Comparison of ENCODE assay signal across 8 cellular contexts in genomic region chr12:111437816-111438454, GRCh38. TPM values are rescaled to one million over a fixed set of nuclear protein-coding genes. Genes with fewer than 3 reads are reported as not detected.
DNase-seq lines count a peak whose midpoint lies in the region; ATAC-seq and TF ChIP-seq lines count a peak whose summit lies in the region.

No MANE protein-coding gene starts in this region.

- H3K9me3 ChIP-seq in PC-9 (ENCODE audit: insufficient read depth, low read depth), result no peaks in the 10 kb centered on the region
- H3K9me3 ChIP-seq in effector memory CD4-positive, alpha-beta T cell (ENCODE audit: control insufficient read depth, low read length), result no peaks in the 10 kb centered on the region

- H3K27me3 ChIP-seq in PC-9 (ENCODE audit: insufficient read depth, low read depth), result no peaks in the 10 kb centered on the region
- no peaks in the 10 kb centered on the region for H3K27me3 ChIP-seq in effector memory CD4-positive, alpha-beta T cell (replicated peaks; ENCODE audit: control insufficient read depth, insufficient read depth, low read length, poor library complexity, severe bottlenecking)

- no TSS peak for BruUV-seq in PC-9 (replicated peaks; lab: Mats Ljungman, UMichigan)

- H3K27ac Mint-ChIP-seq in natural killer cell treated with Interleukin-12 subunit alpha and Interleukin-12 subunit beta and Interleukin-15 and Interleukin-18, amount 100 ng/mL, for 72 hours, result peak overlapping the region; percentile 10 to 54

- no peaks in the 10 kb centered on the region for H3K9me3 Mint-ChIP-seq in natural killer cell treated with Interleukin-12 subunit alpha and Interleukin-12 subunit beta and Interleukin-15 and Interleukin-18, amount 100 ng/mL, for 72 hours

- H3K9me2 ChIP-seq in PC-9 (ENCODE audit: insufficient read depth), result no peaks in the 10 kb centered on the region

- H3K27ac ChIP-seq in PC-9, result peak overlapping the region; percentile 29; the same call in 1 of the 2 replicates
- H3K27ac ChIP-seq in effector memory CD4-positive, alpha-beta T cell (ENCODE audit: insufficient read depth, low read length, poor library complexity, severe bottlenecking), result peak overlapping the region; percentile 100

- H3K36me3 Mint-ChIP-seq in natural killer cell treated with Interleukin-12 subunit alpha and Interleukin-12 subunit beta and Interleukin-15 and Interleukin-18, amount 100 ng/mL, for 72 hours, result no peaks in the 10 kb centered on the region

- CTCF ChIA-PET in PC-9 (lab: Charles Lee), result interaction anchor here (1.0 kb wide), 1 partner anchor 41 kb away, joined by 3 read pairs; no protein-coding TSS in a partner anchor

- peaks cover 73 to 79% of the 10 kb centered on the region in 2 donors for H3K4me1 Mint-ChIP-seq in natural killer cell treated with Interleukin-12 subunit alpha and Interleukin-12 subunit beta and Interleukin-15 and Interleukin-18, amount 100 ng/mL, for 72 hours (ENCODE audit: low read depth in 2 of 2)

- H3K79me2 ChIP-seq in PC-9 (ENCODE audit: low read depth), result 0 out of 2 replicates have a peak, but pooled peaks cover 4% of the 10 kb centered on the region

- H3F3A ChIP-seq in PC-9 (ENCODE audit: insufficient read depth, low read depth), result peaks cover 34% of the 10 kb centered on the region; the same call in 1 of the 2 replicates

- no peak overlapping the region for H3K4me3 ChIP-seq in PC-9
- H3K4me3 ChIP-seq in effector memory CD4-positive, alpha-beta T cell (ENCODE audit: insufficient read depth, low read depth, low read length, poor library complexity, severe bottlenecking), result no peak overlapping the region

- intact Hi-C loops in PC-9 (cut with micrococcal nuclease; ENCODE audit: unreplicated experiment), result no loop called here

- peaks cover 19% of the 10 kb centered on the region for H3K4me1 ChIP-seq in PC-9 (replicated peaks; ENCODE audit: insufficient read depth)
- peaks cover 87% of the 10 kb centered on the region for H3K4me1 ChIP-seq in effector memory CD4-positive, alpha-beta T cell (ENCODE audit: control insufficient read depth, insufficient read depth, low read length, poor library complexity, severe bottlenecking)

- H3K4me3 Mint-ChIP-seq in natural killer cell treated with Interleukin-12 subunit alpha and Interleukin-12 subunit beta and Interleukin-15 and Interleukin-18, amount 100 ng/mL, for 72 hours, result peak overlapping the region; percentile 55

- POLR2A ChIA-PET in PC-9 (lab: Charles Lee; ENCODE audit: unreplicated experiment), result interaction anchor here (0.6 kb wide), 1 partner anchor 10 kb away, joined by 12 read pairs; no protein-coding TSS in a partner anchor

- peaks cover 0 to 2% of the 10 kb centered on the region in 2 donors for H3K27me3 Mint-ChIP-seq in natural killer cell treated with Interleukin-12 subunit alpha and Interleukin-12 subunit beta and Interleukin-15 and Interleukin-18, amount 100 ng/mL, for 72 hours

- H4K20me1 ChIP-seq in PC-9 (ENCODE audit: insufficient read depth), result peaks cover 4% of the 10 kb centered on the region

- H2AFZ ChIP-seq in PC-9, result no peak overlapping the region

- H3K4me2 ChIP-seq in PC-9, result no peak overlapping the region; the same call in 1 of the 2 replicates

- H3K36me3 ChIP-seq in PC-9 (ENCODE audit: low read depth), result no peaks in the 10 kb centered on the region
- H3K36me3 ChIP-seq in effector memory CD4-positive, alpha-beta T cell (ENCODE audit: control insufficient read depth, insufficient read depth, low read length), result no peaks in the 10 kb centered on the region

- DNase-seq in EL, result peak; percentile 92
- peak; percentile 29 to 60 for DNase-seq in PC-9
- DNase-seq in effector memory CD4-positive, alpha-beta T cell, result no peak
- DNase-seq in natural killer cell treated with Interleukin-12 subunit alpha and Interleukin-12 subunit beta and Interleukin-15 and Interleukin-18, amount 100 ng/mL, for 72 hours (ENCODE audit: low spot score), result no peak
- DNase-seq in RPMI8226, result no peak
- DNase-seq in NCI-H2171 (lab: John Stamatoyannopoulos, UW), result no peak
- DNase-seq in activated CD8-positive, alpha-beta memory T cell treated with anti-CD3 and anti-CD28 coated beads, Interleukin-2, amount 50 U/mL, for 48 hours, result no peak
- DNase-seq in retina, result no peak

- no peak for ATAC-seq in natural killer cell treated with Interleukin-12 subunit alpha and Interleukin-12 subunit beta and Interleukin-15 and Interleukin-18, amount 100 ng/mL, for 72 hours

- no peak for TF ChIP-seq CTCF in PC-9 (conservative IDR thresholded peaks at IDR 0.05)

RNA-seq across cellular contexts. Expression of gene SH2B3, which starts 32.2 kb away (rescaled TPM):
- 4.8 and 6.5 TPM in 2 replicates for total RNA-seq in PC-9 (2021)
- total RNA-seq in natural killer cell treated with Interleukin-12 subunit alpha and Interleukin-12 subunit beta and Interleukin-15 and Interleukin-18, amount 100 ng/mL, for 72 hours, result 10 to 100 TPM in 1 of 2 donors, 1 to 10 TPM in 1; 10.0 to 12.2 TPM

Comparison
In these comparisons a context has a peak if more than half of its experiments do, and no peak if none do; other contexts are left out.
1. DNase-seq: peak in EL (single experiment) and PC-9 (2 of 2); none in effector memory CD4-positive, alpha-beta T cell (0 of 3), natural killer cell treated with Interleukin-12 subunit alpha and Interleukin-12 subunit beta and Interleukin-15 and Interleukin-18, amount 100 ng/mL, for 72 hours (single experiment), RPMI8226 (single experiment), NCI-H2171 (single experiment), activated CD8-positive, alpha-beta memory T cell treated with anti-CD3 and anti-CD28 coated beads, Interleukin-2, amount 50 U/mL, for 48 hours (single experiment) and retina (single experiment).